Comparison of ENCODE assay signal across 8 cellular contexts in genomic region chr7:76281706-76282343, GRCh38. TPM values are rescaled to one million over a fixed set of nuclear protein-coding genes. Genes with fewer than 3 reads are reported as not detected.
DNase-seq lines count a peak whose midpoint lies in the region; ATAC-seq and TF ChIP-seq lines count a peak whose summit lies in the region.

No MANE protein-coding gene starts in this region.

- H3K4me3 ChIP-seq in muscle layer of duodenum (ENCODE audit: low read depth in 1 of 2, low read length in 2 of 2), result peak overlapping the region; percentile 30 to 55
- H3K4me3 ChIP-seq in testis, result peak overlapping the region in 1 of 2 donors; percentile 38

- no peaks in the 10 kb centered on the region for H3K36me3 Mint-ChIP-seq in stimulated activated naive CD8-positive, alpha-beta T cell treated with anti-CD3 and anti-CD28 coated beads, Interleukin-15, Interleukin-2, amounts not matched to agents 100 ng/mL and 50 ng/mL, for 24 hours (ENCODE audit: low read depth)
- H3K36me3 Mint-ChIP-seq in central memory CD8-positive, alpha-beta T cell (ENCODE audit: insufficient read depth), result peaks cover 2% of the 10 kb centered on the region

- H3K27me3 ChIP-seq in muscle layer of duodenum (ENCODE audit: low read depth, low read length) (peaks cover 10% of the 10 kb centered on the region), testis (no peaks in the 10 kb centered on the region)

- intact Hi-C loops in testis (cut with DNase I; ENCODE audit: low total_unique reads), result no loop called here

- H3K27ac ChIP-seq in muscle layer of duodenum (ENCODE audit: low read length) (no peak overlapping the region), testis (no peak overlapping the region)

- H3K27me3 Mint-ChIP-seq in stimulated activated naive CD8-positive, alpha-beta T cell treated with anti-CD3 and anti-CD28 coated beads, Interleukin-15, Interleukin-2, amounts not matched to agents 100 ng/mL and 50 ng/mL, for 24 hours, result peaks cover 46% of the 10 kb centered on the region
- H3K27me3 Mint-ChIP-seq in central memory CD8-positive, alpha-beta T cell, result peaks cover 61% of the 10 kb centered on the region

- no peaks in the 10 kb centered on the region for H3K9me3 Mint-ChIP-seq in stimulated activated naive CD8-positive, alpha-beta T cell treated with anti-CD3 and anti-CD28 coated beads, Interleukin-15, Interleukin-2, amounts not matched to agents 100 ng/mL and 50 ng/mL, for 24 hours
- no peaks in the 10 kb centered on the region for H3K9me3 Mint-ChIP-seq in central memory CD8-positive, alpha-beta T cell

- ATAC-seq in stimulated activated naive CD8-positive, alpha-beta T cell treated with anti-CD3 and anti-CD28 coated beads, Interleukin-15, Interleukin-2, amounts not matched to agents 100 U/mL and 50 U/mL, for 24 hours, result no peak
- ATAC-seq in central memory CD8-positive, alpha-beta T cell (replicated peaks; ENCODE audit: extremely low read depth, poor library complexity, severe bottlenecking), result no peak
- ATAC-seq in HG03460 (IDR thresholded peaks at IDR 0.05; ENCODE audit: unreplicated experiment), result no peak
- ATAC-seq in HG03097 (IDR thresholded peaks at IDR 0.05; ENCODE audit: low FRiP score, unreplicated experiment), result no peak

- H3K4me3 Mint-ChIP-seq in stimulated activated naive CD8-positive, alpha-beta T cell treated with anti-CD3 and anti-CD28 coated beads, Interleukin-15, Interleukin-2, amounts not matched to agents 100 ng/mL and 50 ng/mL, for 24 hours, result peak overlapping the region; percentile 51
- peak overlapping the region; percentile 75 for H3K4me3 Mint-ChIP-seq in central memory CD8-positive, alpha-beta T cell

- H3K27ac Mint-ChIP-seq in stimulated activated naive CD8-positive, alpha-beta T cell treated with anti-CD3 and anti-CD28 coated beads, Interleukin-15, Interleukin-2, amounts not matched to agents 100 ng/mL and 50 ng/mL, for 24 hours, result no peak overlapping the region
- no peak overlapping the region for H3K27ac Mint-ChIP-seq in central memory CD8-positive, alpha-beta T cell (ENCODE audit: low read depth)

- H3K4me1 ChIP-seq in muscle layer of duodenum (ENCODE audit: control insufficient read depth in 1 of 2, insufficient read depth in 2 of 2, low read length in 2 of 2) (peaks cover 0 to 6% of the 10 kb centered on the region in 2 donors), testis (peaks cover 12% of the 10 kb centered on the region)

- H3K4me1 Mint-ChIP-seq in stimulated activated naive CD8-positive, alpha-beta T cell treated with anti-CD3 and anti-CD28 coated beads, Interleukin-15, Interleukin-2, amounts not matched to agents 100 ng/mL and 50 ng/mL, for 24 hours (ENCODE audit: low read depth), result peaks cover 16% of the 10 kb centered on the region
- peaks cover 15% of the 10 kb centered on the region for H3K4me1 Mint-ChIP-seq in central memory CD8-positive, alpha-beta T cell

- H3K9me3 ChIP-seq in muscle layer of duodenum (ENCODE audit: control insufficient read depth in 1 of 2, low read length in 2 of 2), result no peaks in the 10 kb centered on the region
- no peaks in the 10 kb centered on the region for H3K9me3 ChIP-seq in testis

- no peak for DNase-seq in stimulated activated naive CD8-positive, alpha-beta T cell treated with anti-CD3 and anti-CD28 coated beads, Interleukin-15, Interleukin-2, amounts not matched to agents 100 U/mL and 50 U/mL, for 24 hours
- no peak for DNase-seq in central memory CD8-positive, alpha-beta T cell (ENCODE audit: low spot score in 2 of 2)
- DNase-seq in testis, result no peak
- DNase-seq in stimulated activated CD4-positive, alpha-beta T cell treated with anti-CD3 and anti-CD28 coated beads, Interleukin-4, amount 100 ng/mL, for 1 hour, result no peak

- no peak for TF ChIP-seq POLR2A in testis (IDR thresholded peaks at IDR 0.05)

- H3K36me3 ChIP-seq in muscle layer of duodenum (ENCODE audit: control insufficient read depth in 1 of 2, insufficient read depth in 2 of 2, low read length in 2 of 2) (no peaks in the 10 kb centered on the region), testis (ENCODE audit: low read depth, missing control alignments) (no peaks in the 10 kb centered on the region)

- whole genome bisulfite sequencing in testis, 2 donors, result 4% methylated on average over 14 to 21 of the region's 36 CpGs

- TF ChIP-seq CTCF in testis (IDR thresholded peaks at IDR 0.05), result no peak

RNA-seq across cellular contexts. Expression of gene HSPB1, which starts 20.6 kb away (rescaled TPM):
- total RNA-seq in testis, result 100 to 1,000 TPM; 216 to 245 TPM
- 190 TPM for polyA plus RNA-seq in testis (ENCODE audit: insufficient read depth, low read depth, low replicate concordance)
